24 cellular contexts compared by ENCODE assay signal in the genomic region with DNA sequence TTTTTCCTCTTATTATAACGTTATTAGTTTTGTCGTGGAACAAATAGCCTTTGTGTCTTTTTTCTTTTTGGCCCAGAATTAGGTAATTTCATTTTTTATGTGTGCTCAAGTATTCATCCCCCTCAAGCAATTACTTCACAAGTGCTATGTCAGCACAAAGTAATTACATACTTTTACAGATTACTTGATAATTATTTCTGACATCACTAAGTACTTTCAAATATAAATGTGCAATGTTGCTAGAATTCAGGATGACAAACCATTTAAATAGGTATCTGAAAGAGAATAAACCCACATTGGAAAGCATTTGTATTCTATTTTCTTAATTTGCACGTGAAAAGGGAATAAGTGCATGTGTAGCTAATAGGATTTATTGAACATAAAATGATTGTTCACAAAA.
"Had no signal": no experiment of that assay in that cellular context is flagged by ENCODE, and none has a peak within 500 bp of the region (broad histone marks: within the 10 kb centered on the region; RNA-seq: fewer than 3 reads in every experiment).

No MANE protein-coding gene starts in this region.

- FAIRE-seq: TTC549 had no signal

- ATAC-seq: activated T-helper 17 cell treated with anti-CD3 and anti-CD28 coated beads, Interleukin-2, amount 50 U/mL, for 72 hours; PC-3; T-cell had no signal

- H3K27ac ChIP-seq: brain microvascular endothelial cell, cardiac muscle cell had no signal

- DNase-seq: activated CD4-positive, alpha-beta memory T cell treated with anti-CD3 and anti-CD28 coated beads, Interleukin-2, amount 10 ng/mL, durations not matched to agents 7 days and 5 days; activated CD4-positive, alpha-beta T cell treated with anti-CD3 and anti-CD28 coated beads, Interleukin-2, amount 10 ng/mL, durations not matched to agents 7 days and 5 days; activated CD4-positive, CD25-positive, alpha-beta regulatory T cell; activated gamma-delta T cell treated with Interleukin-2 at 50 U/mL for 16 hours; activated naive CD4-positive, alpha-beta T cell treated with anti-CD3 and anti-CD28 coated beads, Interleukin-2, amount 10 ng/mL, durations not matched to agents 7 days and 5 days; activated naive CD8-positive, alpha-beta T cell treated with anti-CD3 and anti-CD28 coated beads for 36 hours; activated T-cell treated with anti-CD3 and anti-CD28 coated beads for 4 hours; activated T-cell treated with anti-CD3 and anti-CD28 coated beads, Interleukin-2, amount 50 U/mL, for 48 hours; brain microvascular endothelial cell; KG1; NCI-H1048; NCI-H1417 treated with DMSO at 0.1 percent for 48 hours; NCI-H187; NCI-H2081; NCI-H510A treated with DMSO at 0.1 percent for 48 hours; NCI-H774; PC-3; SHP77 treated with DMSO at 0.1 percent for 48 hours; T-cell; T-helper 2 cell; T1000 had no signal

- H3K36me3 ChIP-seq: brain microvascular endothelial cell, cardiac muscle cell had no signal

- H3K4me3 ChIP-seq: cardiac muscle cell had no signal

- H3K27me3 ChIP-seq: brain microvascular endothelial cell, cardiac muscle cell had no signal
